Comparison of ENCODE assay signal across 9 cellular contexts in the genomic region with DNA sequence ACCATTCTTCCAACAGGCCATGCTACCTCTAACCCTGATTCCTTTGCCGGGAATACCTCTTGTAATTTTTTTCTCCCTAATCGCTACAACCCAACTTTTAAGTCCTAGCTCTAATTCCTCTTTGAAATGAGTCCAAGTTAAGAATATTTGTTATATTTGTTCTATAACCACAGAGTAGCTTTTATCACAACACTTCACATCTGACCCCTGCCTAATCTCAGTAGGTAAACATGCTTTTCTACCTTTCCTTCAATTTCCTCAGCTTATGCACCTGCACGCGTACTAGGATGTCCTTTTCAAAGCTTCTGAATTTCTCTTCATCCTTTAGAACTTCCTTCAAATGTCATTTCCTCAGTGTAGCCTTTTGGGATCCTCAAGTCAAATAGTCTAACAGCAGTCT.
"Had no signal": no experiment of that assay in that cellular context is flagged by ENCODE, and none has a peak within 500 bp of the region (broad histone marks: within the 10 kb centered on the region; RNA-seq: fewer than 3 reads in every experiment).

No MANE protein-coding gene starts in this region.

- H3K4me3 ChIP-seq: GM23248, K562 had no signal

- FAIRE-seq: H54, K562 had no signal

- H3K27ac Mint-ChIP-seq: H9 had no signal

- DNase-seq: GM23248, GOT3, H9, HCEC 1CT, IMR-90, KG1 had no signal

- H3K9ac ChIP-seq: GM23248 had no signal

- H3K27ac ChIP-seq: GM23248, HL-60 had no signal

- H2AFZ ChIP-seq: GM23248 had no signal

- H3K9me3 Mint-ChIP-seq: H9 had no signal

- H3K4me3 Mint-ChIP-seq: H9 had no signal

- ATAC-seq: K562 had no signal
